In genomic region chr1:240309804-240310203, GRCh38 we compare ENCODE assay signal across 21 cellular contexts.
DNase-seq lines count a peak whose midpoint lies in the region; ATAC-seq and TF ChIP-seq lines count a peak whose summit lies in the region.
"Had no signal": no experiment of that assay in that cellular context is flagged by ENCODE, and none has a peak within 500 bp of the region (broad histone marks: within the 10 kb centered on the region; RNA-seq: fewer than 3 reads in every experiment).

No MANE protein-coding gene starts in this region.

- no peak for ATAC-seq in HG02678 (IDR thresholded peaks at IDR 0.05; ENCODE audit: unreplicated experiment)
- ATAC-seq: GM23338 had no signal

- H3K27me3 Mint-ChIP-seq in HFFc6 (ENCODE audit: insufficient read depth), result peaks cover 11% of the 10 kb centered on the region
- H3K27me3 Mint-ChIP-seq: CD4-positive, CD25-positive, alpha-beta regulatory T cell had no signal

- peak overlapping the region; percentile 15 for H3K4me2 ChIP-seq in osteoblast (ENCODE audit: insufficient read depth, low read length)

- H3K9me3 Mint-ChIP-seq in HFFc6, result peaks cover 5% of the 10 kb centered on the region
- H3K9me3 Mint-ChIP-seq: GM23338 had no signal

- peak; percentile 19 for DNase-seq in ACHN
- DNase-seq in HFFc6, result no peak
- no peak for DNase-seq in adipocyte (ENCODE audit: low read depth)
- no peak for DNase-seq in osteoblast (ENCODE audit: insufficient read length, low spot score, missing footprints)
- DNase-seq in putamen (ENCODE audit: low spot score), result no peak
- no peak for DNase-seq in activated naive CD4-positive, alpha-beta T cell treated with Interleukin-2 at 50 U/mL for 16 hours
- no peak for DNase-seq in NCI-H2081 (lab: John Stamatoyannopoulos, UW)
- DNase-seq: Caco-2; CD4-positive, CD25-positive, alpha-beta regulatory T cell; DMS53; Kasumi-1; NCI-H1105; NCI-H187; NCI-H2171; NCI-H446; RPMI8226; SJCRH30; SW 1271 had no signal

- TF ChIP-seq CTCF in HFFc6 (IDR thresholded peaks at IDR 0.05), result no peak
- no peak for TF ChIP-seq CTCF in osteoblast (IDR thresholded peaks at IDR 0.05; ENCODE audit: extremely low read depth, low read depth, low read length)

- H3K9ac ChIP-seq in adipocyte (ENCODE audit: low read length), result peak overlapping the region; percentile 56

- peaks cover 100% of the 10 kb centered on the region for H3K4me1 Mint-ChIP-seq in HFFc6 (ENCODE audit: low read depth)
- H3K4me1 Mint-ChIP-seq: CD4-positive, CD25-positive, alpha-beta regulatory T cell; IgD-negative memory B cell had no signal

- in situ Hi-C loops in ACHN (cut with HindIII; ENCODE audit: low pct_ligation_motif_present, low pct_unique_long_range_greater_than_20kb, low sequenced_read_pairs), result no loop called here

- H3K9me3 ChIP-seq in adipocyte (ENCODE audit: control insufficient read depth, low read length) (peaks cover 3% of the 10 kb centered on the region), osteoblast (ENCODE audit: low read depth, low read length) (no peaks in the 10 kb centered on the region)
- H3K9me3 ChIP-seq: SJCRH30 had no signal

- no peak overlapping the region for H3K4me3 ChIP-seq in adipocyte (ENCODE audit: low read length)
- H3K4me3 ChIP-seq in osteoblast (ENCODE audit: insufficient read depth, low read length), result no peak overlapping the region
- H3K4me3 ChIP-seq: GM23338, SJCRH30 had no signal

- H3K27me3 ChIP-seq in adipocyte (replicated peaks; ENCODE audit: control insufficient read depth, insufficient read depth, low read length), result no peaks in the 10 kb centered on the region
- no peaks in the 10 kb centered on the region for H3K27me3 ChIP-seq in osteoblast (ENCODE audit: insufficient read depth, low read length)
- H3K27me3 ChIP-seq: SJCRH30 had no signal

- no peaks in the 10 kb centered on the region for H4K20me1 ChIP-seq in osteoblast (ENCODE audit: insufficient read depth, low read length)

- H3K36me3 ChIP-seq in adipocyte (ENCODE audit: control insufficient read depth, insufficient read depth, low read length, severe bottlenecking), result no peaks in the 10 kb centered on the region
- H3K36me3 ChIP-seq in osteoblast (ENCODE audit: insufficient read depth, low read length), result no peaks in the 10 kb centered on the region
- H3K36me3 ChIP-seq: SJCRH30 had no signal

- H3K27ac Mint-ChIP-seq in HFFc6, result peak overlapping the region; percentile 93
- H3K27ac Mint-ChIP-seq: CD4-positive, CD25-positive, alpha-beta regulatory T cell; GM23338; IgD-negative memory B cell had no signal

- peak overlapping the region; percentile 63 for H3K27ac ChIP-seq in osteoblast (ENCODE audit: low read depth, low read length)
- H3K27ac ChIP-seq: SJCRH30 had no signal

- H3K36me3 Mint-ChIP-seq in HFFc6 (ENCODE audit: low read depth), result peaks cover 68% of the 10 kb centered on the region
- H3K36me3 Mint-ChIP-seq: CD4-positive, CD25-positive, alpha-beta regulatory T cell; IgD-negative memory B cell had no signal

- H2AFZ ChIP-seq in osteoblast (ENCODE audit: low read length), result no peak overlapping the region
- H2AFZ ChIP-seq: GM23338 had no signal

- H3K79me2 ChIP-seq in osteoblast (ENCODE audit: insufficient read depth, low read length), result peaks cover 27% of the 10 kb centered on the region

- H3K4me1 ChIP-seq in adipocyte (ENCODE audit: control insufficient read depth, insufficient read depth, low read length) (peaks cover 59% of the 10 kb centered on the region), osteoblast (ENCODE audit: insufficient read depth, low read length) (peaks cover 57% of the 10 kb centered on the region)
- H3K4me1 ChIP-seq: Caco-2 had no signal

- H3K4me3 Mint-ChIP-seq in HFFc6, result peak overlapping the region; percentile 67
- H3K4me3 Mint-ChIP-seq: CD4-positive, CD25-positive, alpha-beta regulatory T cell; GM23338 had no signal
